In genomic region chr16:89397331-89397861, GRCh38 we compare ENCODE assay signal across 19 cellular contexts.
A peak's percentile ranks its signal among the peaks of the same experiment; 100 is the strongest.
DNase-seq lines count a peak whose midpoint lies in the region; ATAC-seq and TF ChIP-seq lines count a peak whose summit lies in the region.
"Had no signal": no experiment of that assay in that cellular context is flagged by ENCODE, and none has a peak within 500 bp of the region (broad histone marks: within the 10 kb centered on the region; RNA-seq: fewer than 3 reads in every experiment).

No MANE protein-coding gene starts in this region.

- H3K27ac Mint-ChIP-seq in WTC11: peak overlapping the region; percentile 57; the same call in 1 of the 2 replicates
- no peak overlapping the region for H3K27ac Mint-ChIP-seq in activated naive CD8-positive, alpha-beta T cell treated with anti-CD3 and anti-CD28 coated beads, Interleukin-2, amount 50 U/mL, for 24 hours
- H3K27ac Mint-ChIP-seq: HFFc6 had no signal

- H3K27ac ChIP-seq in right atrium auricular region: no peak overlapping the region
- H3K27ac ChIP-seq: GM23248 had no signal

- H3K4me3 Mint-ChIP-seq in WTC11: no peak overlapping the region
- H3K4me3 Mint-ChIP-seq in activated naive CD8-positive, alpha-beta T cell treated with anti-CD3 and anti-CD28 coated beads, Interleukin-2, amount 50 U/mL, for 24 hours: no peak overlapping the region
- H3K4me3 Mint-ChIP-seq: HFFc6 had no signal

- CTCF ChIA-PET in WTC11 (lab: Charles Lee): interaction anchor here (0.6 kb wide), 1 partner anchor 94 kb away, joined by 3 read pairs; no protein-coding TSS in a partner anchor

- H3K36me3 Mint-ChIP-seq in WTC11: no peaks in the 10 kb centered on the region; the same call in 1 of the 2 replicates
- peaks cover 11% of the 10 kb centered on the region for H3K36me3 Mint-ChIP-seq in activated naive CD8-positive, alpha-beta T cell treated with anti-CD3 and anti-CD28 coated beads, Interleukin-2, amount 50 U/mL, for 24 hours (ENCODE audit: low read depth)

- H3K9me3 ChIP-seq in right atrium auricular region: no peaks in the 10 kb centered on the region

- no peaks in the 10 kb centered on the region for H3K9me3 Mint-ChIP-seq in WTC11
- H3K9me3 Mint-ChIP-seq in activated naive CD8-positive, alpha-beta T cell treated with anti-CD3 and anti-CD28 coated beads, Interleukin-2, amount 50 U/mL, for 24 hours: no peaks in the 10 kb centered on the region
- H3K9me3 Mint-ChIP-seq: HFFc6 had no signal

- POLR2A ChIA-PET in WTC11 (lab: Charles Lee): no interaction called here

- intact Hi-C loops in Right ventricle myocardium inferior (cut with DNase I): no loop called here

- no peaks in the 10 kb centered on the region for H3K27me3 ChIP-seq in right atrium auricular region

- peaks cover 51% of the 10 kb centered on the region for H3K4me1 Mint-ChIP-seq in WTC11
- peaks cover 66% of the 10 kb centered on the region for H3K4me1 Mint-ChIP-seq in activated naive CD8-positive, alpha-beta T cell treated with anti-CD3 and anti-CD28 coated beads, Interleukin-2, amount 50 U/mL, for 24 hours

- ATAC-seq in Right ventricle myocardium inferior (no peak), WTC11 (no peak)
- no peak for ATAC-seq in activated naive CD8-positive, alpha-beta T cell treated with anti-CD3 and anti-CD28 coated beads, Interleukin-2, amount 50 U/mL, for 24 hours

- no peak for TF ChIP-seq CTCF in right atrium auricular region (IDR thresholded peaks at IDR 0.05)
- no peak for TF ChIP-seq CTCF in WTC11 (IDR thresholded peaks at IDR 0.05)

- no peaks in the 10 kb centered on the region for H3K36me3 ChIP-seq in right atrium auricular region

- H3K4me3 ChIP-seq in right atrium auricular region: no peak overlapping the region
- H3K4me3 ChIP-seq: GM23248 had no signal

- DNase-seq in Right ventricle myocardium inferior (ENCODE audit: missing footprints): peak; percentile 47
- DNase-seq in right atrium auricular region (ENCODE audit: low spot score): no peak
- no peak for DNase-seq in WTC11 (ENCODE audit: low spot score)
- DNase-seq in kidney glomerular epithelial cell (lab: John Stamatoyannopoulos, UW): peak; percentile 2
- DNase-seq in AG08396 (ENCODE audit: low spot score): no peak
- DNase-seq in DMS 273 treated with DMSO at 0.1 percent for 48 hours (lab: John Stamatoyannopoulos, UW): no peak
- DNase-seq in activated naive CD8-positive, alpha-beta T cell treated with anti-CD3 and anti-CD28 coated beads, Interleukin-2, amount 50 U/mL, for 24 hours: no peak
- DNase-seq in putamen (ENCODE audit: low spot score): no peak
- DNase-seq: DMS79 treated with DMSO at 0.1 percent for 48 hours, GDM1, GM23248, HFFc6, Karpas-422, MM.1S, NCI-H1105, NCI-H187, NCI-H446 treated with DMSO at 0.1 percent for 48 hours, NCI-H748 treated with DMSO at 0.1 percent for 48 hours, Right ventricle myocardium superior had no signal

- H3K27me3 Mint-ChIP-seq in WTC11 (ENCODE audit: low read depth): no peaks in the 10 kb centered on the region
- H3K27me3 Mint-ChIP-seq in activated naive CD8-positive, alpha-beta T cell treated with anti-CD3 and anti-CD28 coated beads, Interleukin-2, amount 50 U/mL, for 24 hours: no peaks in the 10 kb centered on the region

- peaks cover 0 to 48% of the 10 kb centered on the region in 2 donors for H3K4me1 ChIP-seq in right atrium auricular region

TF ChIP-seq in WTC11, 78 proteins besides CTCF, POLR2A, EP300 and RAD21 (continues in another document):
- TF ChIP-seq ERG (CRISPR knock-in tag; IDR thresholded peaks at IDR 0.05): no peak
- no peak for TF ChIP-seq ZNF317 (CRISPR knock-in tag; IDR thresholded peaks at IDR 0.05; ENCODE audit: borderline replicate concordance, low read depth)
- no peak for TF ChIP-seq PREB (CRISPR knock-in tag; IDR thresholded peaks at IDR 0.05; ENCODE audit: borderline replicate concordance)
- no peak for TF ChIP-seq TP53 (CRISPR knock-in tag; IDR thresholded peaks at IDR 0.05)
- TF ChIP-seq ZNF512 (CRISPR knock-in tag; IDR thresholded peaks at IDR 0.05; ENCODE audit: borderline replicate concordance): no peak
- no peak for TF ChIP-seq ZNF532 (CRISPR knock-in tag; IDR thresholded peaks at IDR 0.05; ENCODE audit: borderline replicate concordance)
- no peak for TF ChIP-seq SP1 (CRISPR knock-in tag; conservative IDR thresholded peaks at IDR 0.05)
- no peak for TF ChIP-seq CREB1 (CRISPR knock-in tag; IDR thresholded peaks at IDR 0.05)
- TF ChIP-seq MAX (CRISPR knock-in tag; IDR thresholded peaks at IDR 0.05): no peak
- no peak for TF ChIP-seq PRRX2 (CRISPR knock-in tag; IDR thresholded peaks at IDR 0.05)
- TF ChIP-seq ZMAT4 (CRISPR knock-in tag; IDR thresholded peaks at IDR 0.05): no peak
- no peak for TF ChIP-seq ZNF671 (CRISPR knock-in tag; IDR thresholded peaks at IDR 0.05)

Comparison
In these comparisons a context has a peak if more than half of its experiments do, and no peak if none do; other contexts are left out.
1. DNase-seq: peak in Right ventricle myocardium inferior (single experiment) and kidney glomerular epithelial cell (single experiment); none in right atrium auricular region (single experiment), WTC11 (single experiment), AG08396 (single experiment), DMS 273 treated with DMSO at 0.1 percent for 48 hours (single experiment), activated naive CD8-positive, alpha-beta T cell treated with anti-CD3 and anti-CD28 coated beads, Interleukin-2, amount 50 U/mL, for 24 hours (single experiment) and putamen (single experiment).